Comparison of ENCODE assay signal across 2 cellular contexts in the genomic region with DNA sequence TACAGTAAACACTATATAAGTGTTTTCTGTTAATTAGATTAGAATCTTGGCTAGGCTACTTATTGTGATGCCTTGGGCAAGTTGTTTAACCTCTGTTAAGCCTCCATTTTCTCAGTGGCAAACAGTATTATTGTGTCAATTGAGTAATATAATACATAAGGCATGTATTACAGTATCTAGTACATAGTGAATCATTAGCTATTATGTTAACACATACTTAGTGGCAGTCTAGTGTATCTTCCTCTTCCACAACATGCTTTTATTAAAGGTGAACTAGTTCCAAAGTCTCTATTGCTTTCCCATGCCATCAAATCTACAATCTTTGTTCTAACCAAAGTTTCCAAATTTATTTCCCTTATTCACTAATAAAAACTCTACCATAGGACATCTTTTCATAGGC.
TF ChIP-seq lines count a peak whose summit lies in the region.

No MANE protein-coding gene starts in this region.

TF ChIP-seq in IMR-90, 13 proteins besides CTCF, POLR2A, EP300 and RAD21 (continued from another document):
- TF ChIP-seq, protein P1, sequence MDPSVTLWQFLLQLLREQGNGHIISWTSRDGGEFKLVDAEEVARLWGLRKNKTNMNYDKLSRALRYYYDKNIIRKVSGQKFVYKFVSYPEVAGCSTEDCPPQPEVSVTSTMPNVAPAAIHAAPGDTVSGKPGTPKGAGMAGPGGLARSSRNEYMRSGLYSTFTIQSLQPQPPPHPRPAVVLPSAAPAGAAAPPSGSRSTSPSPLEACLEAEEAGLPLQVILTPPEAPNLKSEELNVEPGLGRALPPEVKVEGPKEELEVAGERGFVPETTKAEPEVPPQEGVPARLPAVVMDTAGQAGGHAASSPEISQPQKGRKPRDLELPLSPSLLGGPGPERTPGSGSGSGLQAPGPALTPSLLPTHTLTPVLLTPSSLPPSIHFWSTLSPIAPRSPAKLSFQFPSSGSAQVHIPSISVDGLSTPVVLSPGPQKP (IDR thresholded peaks at IDR 0.05; ENCODE audit: borderline replicate concordance, low read depth, low read length): no peak
- TF ChIP-seq MAFK (IDR thresholded peaks at IDR 0.05; ENCODE audit: low read depth, low read length): no peak
- no peak for TF ChIP-seq FOS (IDR thresholded peaks at IDR 0.05; ENCODE audit: low read depth, low read length)
- no peak for TF ChIP-seq NFE2L2 (IDR thresholded peaks at IDR 0.05; ENCODE audit: low read depth, low read length)
- no peak for TF ChIP-seq BHLHE40 (IDR thresholded peaks at IDR 0.05; ENCODE audit: low read depth, low read length)
- no peak for TF ChIP-seq MAZ (IDR thresholded peaks at IDR 0.05; ENCODE audit: borderline replicate concordance, low read depth, low read length)
- TF ChIP-seq, protein P2, sequence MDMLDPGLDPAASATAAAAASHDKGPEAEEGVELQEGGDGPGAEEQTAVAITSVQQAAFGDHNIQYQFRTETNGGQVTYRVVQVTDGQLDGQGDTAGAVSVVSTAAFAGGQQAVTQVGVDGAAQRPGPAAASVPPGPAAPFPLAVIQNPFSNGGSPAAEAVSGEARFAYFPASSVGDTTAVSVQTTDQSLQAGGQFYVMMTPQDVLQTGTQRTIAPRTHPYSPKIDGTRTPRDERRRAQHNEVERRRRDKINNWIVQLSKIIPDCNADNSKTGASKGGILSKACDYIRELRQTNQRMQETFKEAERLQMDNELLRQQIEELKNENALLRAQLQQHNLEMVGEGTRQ (IDR thresholded peaks at IDR 0.05; ENCODE audit: low read depth, low read length): no peak

TF ChIP-seq in HepG2, 621 proteins besides CTCF, POLR2A, EP300 and RAD21 (continued from another document):
- TF ChIP-seq MEF2D (CRISPR knock-in tag; IDR thresholded peaks at IDR 0.05) (no peak), ZNF234 (CRISPR knock-in tag; conservative IDR thresholded peaks at IDR 0.05) (no peak), ZNF33B (CRISPR knock-in tag; IDR thresholded peaks at IDR 0.05) (no peak), EHMT2 (IDR thresholded peaks at IDR 0.05; ENCODE audit: borderline replicate concordance, low read depth, low read length) (0 out of 2 replicates have a peak, but pooled peaks have one; percentile 45), EEA1 (CRISPR knock-in tag; IDR thresholded peaks at IDR 0.05; ENCODE audit: borderline replicate concordance) (no peak), POLR2G (IDR thresholded peaks at IDR 0.05; ENCODE audit: low read depth, low read length) (no peak)
- TF ChIP-seq, protein P3, sequence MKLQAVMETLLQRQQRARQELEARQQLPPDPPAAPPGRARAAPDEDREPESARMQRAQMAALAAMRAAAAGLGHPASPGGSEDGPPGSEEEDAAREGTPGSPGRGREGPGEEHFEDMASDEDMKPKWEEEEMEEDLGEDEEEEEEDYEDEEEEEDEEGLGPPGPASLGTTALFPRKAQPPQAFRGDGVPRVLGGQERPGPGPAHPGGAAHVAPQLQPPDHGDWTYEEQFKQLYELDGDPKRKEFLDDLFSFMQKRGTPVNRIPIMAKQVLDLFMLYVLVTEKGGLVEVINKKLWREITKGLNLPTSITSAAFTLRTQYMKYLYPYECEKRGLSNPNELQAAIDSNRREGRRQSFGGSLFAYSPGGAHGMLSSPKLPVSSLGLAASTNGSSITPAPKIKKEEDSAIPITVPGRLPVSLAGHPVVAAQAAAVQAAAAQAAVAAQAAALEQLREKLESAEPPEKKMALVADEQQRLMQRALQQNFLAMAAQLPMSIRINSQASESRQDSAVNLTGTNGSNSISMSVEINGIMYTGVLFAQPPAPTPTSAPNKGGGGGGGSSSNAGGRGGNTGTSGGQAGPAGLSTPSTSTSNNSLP (IDR thresholded peaks at IDR 0.05; ENCODE audit: low read depth, low read length): 0 out of 2 replicates have a peak, but pooled peaks have one; percentile 22
